26 cellular contexts compared by ENCODE assay signal in the genomic region with DNA sequence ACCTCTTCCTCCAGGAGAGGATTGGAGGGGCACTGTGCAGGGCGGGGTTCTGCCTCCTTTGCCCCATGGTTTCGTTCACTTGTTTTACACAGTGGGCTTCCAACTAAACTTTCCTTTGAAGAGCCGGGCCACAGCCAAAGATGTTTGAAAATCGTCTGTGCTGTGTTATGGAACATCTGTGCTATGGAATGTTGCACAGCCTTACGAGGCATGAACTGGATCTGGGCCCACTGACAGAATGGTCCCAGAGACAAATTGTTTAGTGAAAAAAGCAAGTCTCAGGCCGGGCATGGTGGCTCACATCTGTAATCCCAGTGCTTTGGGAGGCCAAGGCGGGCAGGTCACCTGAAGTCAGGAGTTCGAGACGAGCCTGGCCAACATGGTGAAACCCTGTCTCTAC.
"Had no signal": no experiment of that assay in that cellular context is flagged by ENCODE, and none has a peak within 500 bp of the region (broad histone marks: within the 10 kb centered on the region; RNA-seq: fewer than 3 reads in every experiment).

No MANE protein-coding gene starts in this region.

- H3K27me3 ChIP-seq: neural progenitor cell, spleen, vagina had no signal

- DNase-seq: activated CD4-positive, alpha-beta T cell treated with anti-CD3 and anti-CD28 coated beads, Interleukin-2, amount 10 ng/mL, durations not matched to agents 7 days and 5 days; activated CD4-positive, CD25-positive, alpha-beta regulatory T cell treated with anti-CD3 and anti-CD28 coated beads, Interleukin-2, amount 50 U/mL, for 72 hours; activated CD8-positive, alpha-beta memory T cell treated with anti-CD3 and anti-CD28 coated beads, Interleukin-2, amount 10 ng/mL, durations not matched to agents 7 days and 5 days; activated CD8-positive, alpha-beta T cell treated with anti-CD3 and anti-CD28 coated beads for 36 hours; activated effector memory CD4-positive, alpha-beta T cell treated with anti-CD3 and anti-CD28 coated beads, Interleukin-2, amount 50 U/mL, for 16 hours; activated naive CD4-positive, alpha-beta T cell treated with anti-CD3 and anti-CD28 coated beads, Interleukin-2, amount 10 ng/mL, durations not matched to agents 7 days and 5 days; activated T-cell treated with anti-CD3 and anti-CD28 coated beads for 4 hours; aorta; caudate nucleus; effector memory CD4-positive, alpha-beta T cell; kidney; lower lobe of right lung; mesendoderm; mucosa of descending colon; naive B cell; posterior cingulate gyrus; retina; spleen; stimulated activated CD4-positive, alpha-beta T cell treated with anti-CD3 and anti-CD28 coated beads, Interleukin-4, amount 100 ng/mL, for 4 hours; stimulated activated naive CD8-positive, alpha-beta T cell treated with anti-CD3 and anti-CD28 coated beads, Interleukin-15, amount 100 ng/mL, for 72 hours; T-helper 1 cell; trophoblast cell; WERI-Rb-1 had no signal

- H3K9ac ChIP-seq: neural progenitor cell had no signal

- H3K9me3 ChIP-seq: lower lobe of right lung, mucosa of descending colon, spleen, vagina had no signal

- H3K27ac ChIP-seq: lower lobe of right lung, neural progenitor cell, spleen, vagina, WERI-Rb-1 had no signal

- H3K4me2 ChIP-seq: neural progenitor cell had no signal

- H2AFZ ChIP-seq: neural progenitor cell had no signal

- H3K4me3 ChIP-seq: lower lobe of right lung, mucosa of descending colon, neural progenitor cell, spleen, vagina had no signal

- H3K4me1 ChIP-seq: neural progenitor cell had no signal

- H3K36me3 ChIP-seq: lower lobe of right lung, neural progenitor cell, spleen, vagina, WERI-Rb-1 had no signal

- ATAC-seq: activated CD8-positive, alpha-beta memory T cell treated with anti-CD3 and anti-CD28 coated beads, Interleukin-2, amount 10 ng/mL, durations not matched to agents 7 days and 5 days; activated CD8-positive, alpha-beta T cell treated with anti-CD3 and anti-CD28 coated beads for 36 hours; esophagus mucosa; lower lobe of right lung; mucosa of descending colon; stimulated activated naive CD8-positive, alpha-beta T cell treated with anti-CD3 and anti-CD28 coated beads, Interleukin-15, amount 100 ng/mL, for 72 hours had no signal
